In the genomic region with DNA sequence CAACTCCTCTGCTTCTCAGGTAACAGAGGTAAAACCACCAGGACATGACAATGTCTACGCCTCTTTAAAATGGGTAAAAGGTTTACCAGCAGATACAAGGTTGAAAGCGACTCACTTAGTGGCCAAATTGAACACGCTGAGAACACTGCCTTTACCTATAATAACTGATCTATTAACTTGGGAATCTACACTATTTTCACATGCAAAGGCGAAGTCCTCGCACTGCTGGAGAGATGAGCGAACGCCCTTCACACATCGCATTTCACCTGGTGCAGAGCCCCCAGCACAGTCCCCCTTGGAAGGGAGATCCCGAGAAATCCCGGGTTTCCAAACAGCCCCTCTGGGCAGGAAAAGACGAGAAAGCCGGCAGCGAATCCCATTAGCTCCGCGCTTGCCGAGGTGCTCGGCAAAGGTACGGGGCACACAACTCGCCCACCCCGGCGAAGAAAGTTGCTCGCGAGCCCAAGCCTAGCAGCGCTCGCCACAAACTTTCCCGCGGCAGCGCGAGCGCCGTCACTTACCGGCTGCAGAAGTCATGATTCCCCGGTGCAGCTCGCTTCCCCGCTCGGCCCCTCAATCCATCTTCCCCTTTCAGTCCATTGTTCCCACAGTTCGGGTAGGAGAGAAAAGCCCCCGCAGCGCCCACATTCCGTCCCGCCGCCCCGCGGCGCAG, we compare ENCODE assay signal across 8 cellular contexts. TPM values are rescaled to one million over a fixed set of nuclear protein-coding genes. Genes with fewer than 3 reads are reported as not detected.
DNase-seq lines count a peak whose midpoint lies in the region; ATAC-seq, FAIRE-seq and TF ChIP-seq lines count a peak whose summit lies in the region.

No MANE protein-coding gene starts in this region.

- H3K4me1 ChIP-seq in A549 (peaks cover 57% of the 10 kb centered on the region; the same call in 2 of the 3 replicates), upper lobe of right lung (no peaks in the 10 kb centered on the region)

- peak overlapping the region; percentile 90 for H3K27ac Mint-ChIP-seq in chondrocyte (ENCODE audit: unreplicated experiment)
- no peak overlapping the region for H3K27ac Mint-ChIP-seq in memory B cell

- no peaks in the 10 kb centered on the region for H3K9me3 Mint-ChIP-seq in chondrocyte (ENCODE audit: low read depth)
- H3K9me3 Mint-ChIP-seq in memory B cell = no peaks in the 10 kb centered on the region

- H3K27me3 ChIP-seq in upper lobe of right lung = no peaks in the 10 kb centered on the region

- FAIRE-seq in A549 (lab: Jason Lieb, UNC) = peak; percentile 13

- H3K9me3 ChIP-seq in A549 (no peaks in the 10 kb centered on the region), upper lobe of right lung (no peaks in the 10 kb centered on the region)

- H3K27me3 Mint-ChIP-seq in chondrocyte (ENCODE audit: low read depth) (no peaks in the 10 kb centered on the region), memory B cell (no peaks in the 10 kb centered on the region)

- TF ChIP-seq POLR2A in A549 (IDR thresholded peaks at IDR 0.05; ENCODE audit: low read length) = peak; percentile 56; the same call in 1 of the 2 replicates

- peak overlapping the region; percentile 94 for H3K4me3 Mint-ChIP-seq in chondrocyte (ENCODE audit: unreplicated experiment)
- peak overlapping the region; percentile 92 for H3K4me3 Mint-ChIP-seq in memory B cell

- H3K36me3 ChIP-seq in upper lobe of right lung = no peaks in the 10 kb centered on the region

- DNase-seq in A549 (ENCODE audit: low read depth in 1 of 2, low spot score in 1 of 2) = peak; percentile 35 to 49
- DNase-seq in NCI-H774 (lab: John Stamatoyannopoulos, UW) = peak; percentile 60
- DNase-seq in chondrocyte (ENCODE audit: low spot score) = no peak
- DNase-seq in memory B cell (ENCODE audit: low spot score in 2 of 2) = no peak
- no peak for DNase-seq in upper lobe of right lung
- DNase-seq in dermis blood vessel endothelial cell = no peak

- peaks cover 70% of the 10 kb centered on the region for H3K4me1 Mint-ChIP-seq in chondrocyte (ENCODE audit: low read depth)
- H3K4me1 Mint-ChIP-seq in memory B cell = peaks cover 13% of the 10 kb centered on the region

- H3K27ac ChIP-seq in A549 (peak overlapping the region; percentile 91 to 93), upper lobe of right lung (peak overlapping the region; percentile 95)

- CTCF ChIA-PET in A549 (lab: Yijun Ruan, JAX) = interaction anchor here (0.8 to 5.7 kb wide), 38 partner anchors 9 to 317 kb away, joined by 3 to 54 read pairs (median 6); a partner anchor contains a TSS

- POLR2A ChIA-PET in A549 (lab: Yijun Ruan, JAX) = interaction anchor here (0.7 to 3.7 kb wide), 19 partner anchors 10 to 257 kb away, joined by 3 to 42 read pairs (median 5); a partner anchor contains a TSS

- ATAC-seq in A549 (peak; percentile 22 to 39), GM18502 (IDR thresholded peaks at IDR 0.05; ENCODE audit: poor library complexity, unreplicated experiment) (peak; percentile 32), HG02884 (IDR thresholded peaks at IDR 0.05; ENCODE audit: unreplicated experiment) (peak; percentile 17), memory B cell (ENCODE audit: low read depth) (peak; percentile 21), upper lobe of right lung (no peak)

- H3K4me3 ChIP-seq in A549 (peak overlapping the region; percentile 83), upper lobe of right lung (peak overlapping the region; percentile 77)

- intact Hi-C loops in upper lobe of right lung (cut with DNase I) = no loop called here

- TF ChIP-seq CTCF in A549 (IDR thresholded peaks at IDR 0.05) = no peak
- TF ChIP-seq CTCF in chondrocyte (IDR thresholded peaks at IDR 0.05) = no peak
- no peak for TF ChIP-seq CTCF in upper lobe of right lung (IDR thresholded peaks at IDR 0.05)

- H3K36me3 Mint-ChIP-seq in chondrocyte (ENCODE audit: low read depth) = no peaks in the 10 kb centered on the region
- H3K36me3 Mint-ChIP-seq in memory B cell = peaks cover 4% of the 10 kb centered on the region

- TF ChIP-seq RAD21 in A549 (conservative IDR thresholded peaks at IDR 0.05 in 1 of 2, IDR thresholded peaks at IDR 0.05 in 1 of 2) = no peak

- peak overlapping the region; percentile 70 for H3K4me2 ChIP-seq in A549

- TF ChIP-seq EP300 in A549 (IDR thresholded peaks at IDR 0.05) = no peak

- WGBS in A549 (ENCODE audit: missing lambda C conversion rate) = under 1% methylated on average over 35 of the region's 45 CpGs

TF ChIP-seq in A549, 52 proteins besides CTCF, POLR2A, EP300 and RAD21:
- TF ChIP-seq CHD4 (IDR thresholded peaks at IDR 0.05; ENCODE audit: borderline replicate concordance) = no peak
- TF ChIP-seq HOXB5 (CRISPR knock-in tag; IDR thresholded peaks at IDR 0.05) = 0 out of 2 replicates have a peak, but pooled peaks have one; percentile 8
- TF ChIP-seq PHF8 (IDR thresholded peaks at IDR 0.05; ENCODE audit: borderline replicate concordance, low read depth) = peak; percentile 30; the same call in 1 of the 2 replicates
- peak; percentile 37; the same call in 1 of the 2 replicates for TF ChIP-seq KDM5A (IDR thresholded peaks at IDR 0.05)
TF ChIP-seq in A549: peak in this region for 3.

RNA-seq across cellular contexts. Expression of a gene that starts 0.4 kb away (rescaled TPM):
- polyA plus RNA-seq in A549 (2011; rRNA removed) (42.0 and 48.0 TPM in 2 replicates), A549 (2017; fragmentation: RNase III; extraction: RNeasy Plus Mini Kit Qiagen cat#74134 plus additional on column Dnase treatment) (15.5 to 17.6 TPM (median 16.5 TPM) in 3 replicates)
- polyA plus RNA-seq in A549 (2012; cell fraction: cytosol; rRNA removed) = 6.0 and 6.7 TPM in 2 replicates
- polyA plus RNA-seq in A549 (2012; cell fraction: nucleus; rRNA removed) = 10.5 and 17.1 TPM in 2 replicates
- polyA minus RNA-seq in A549 (2011; rRNA and poly(A)+ RNA removed) = 54.8 and 54.9 TPM in 2 replicates
- total RNA-seq in chondrocyte (8.6 to 9.6 TPM (median 9.0 TPM) in 3 replicates), upper lobe of right lung (28.8 TPM), dermis blood vessel endothelial cell (19.6 and 27.0 TPM in 2 replicates)

RNA-seq across cellular contexts. Expression of a gene that starts 0.8 kb away (rescaled TPM):
- polyA plus RNA-seq in A549 (2011; rRNA removed) (256 and 259 TPM in 2 replicates), A549 (2017; fragmentation: RNase III; extraction: RNeasy Plus Mini Kit Qiagen cat#74134 plus additional on column Dnase treatment) (87.1 to 92.3 TPM (median 89.6 TPM) in 3 replicates)
- polyA plus RNA-seq in A549 (2012; cell fraction: cytosol; rRNA removed) = 45.9 and 52.6 TPM in 2 replicates
- 20.8 and 28.1 TPM in 2 replicates for polyA plus RNA-seq in A549 (2012; cell fraction: nucleus; rRNA removed)
- polyA minus RNA-seq in A549 (2011; rRNA and poly(A)+ RNA removed) = 184 and 235 TPM in 2 replicates
- total RNA-seq in chondrocyte (69.3 to 79.4 TPM (median 74.7 TPM) in 3 replicates), upper lobe of right lung (69.9 TPM), dermis blood vessel endothelial cell (96.7 and 134 TPM in 2 replicates)

Comparison
In these comparisons a context has a peak if more than half of its experiments do, and no peak if none do; other contexts are left out.
1. DNase-seq: peak in A549 (2 of 2) and NCI-H774 (single experiment); none in chondrocyte (single experiment), memory B cell (0 of 2), upper lobe of right lung (single experiment) and dermis blood vessel endothelial cell (single experiment).